In the genomic region with DNA sequence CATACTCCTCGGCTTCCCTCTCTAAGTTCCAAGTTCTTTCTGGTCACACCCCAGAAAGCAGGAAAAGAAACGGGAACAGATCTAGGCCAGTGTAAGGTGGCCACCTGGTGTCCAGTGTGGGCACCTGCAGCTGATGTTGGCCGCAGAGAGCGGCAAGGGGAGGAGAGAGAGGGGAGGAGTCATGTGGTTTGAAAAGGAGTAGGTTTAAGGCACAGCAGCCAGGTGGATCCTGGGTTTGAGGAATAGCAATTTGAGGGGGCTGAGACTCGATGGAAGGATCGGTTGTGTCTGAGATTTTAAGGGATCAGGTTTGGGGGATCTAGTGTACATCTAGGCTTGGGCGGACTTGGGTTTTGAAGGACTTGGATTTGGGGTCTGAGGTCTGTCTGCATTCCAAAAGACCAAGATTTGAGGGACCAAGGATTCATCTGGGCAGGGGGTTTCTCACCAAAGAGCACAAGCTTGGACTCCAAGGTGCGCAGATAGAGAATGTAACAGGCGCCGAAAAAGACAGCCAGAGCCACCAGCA, we compare ENCODE assay signal across 1 cellular context.
TF ChIP-seq lines count a peak whose summit lies in the region.

No MANE protein-coding gene starts in this region.

TF ChIP-seq in endothelial cell of umbilical vein, 7 proteins besides CTCF, POLR2A, EP300 and RAD21:
- TF ChIP-seq JUN (IDR thresholded peaks at IDR 0.05; ENCODE audit: borderline replicate concordance, insufficient read depth, insufficient read length, low read depth) (no peak), EZH2 (IDR thresholded peaks at IDR 0.05; ENCODE audit: borderline replicate concordance, low read depth, low read length, severe bottlenecking) (no peak), GATA2 (IDR thresholded peaks at IDR 0.05; ENCODE audit: insufficient read depth, insufficient read length, low read depth, low read length) (no peak), POLR2AphosphoS5 (IDR thresholded peaks at IDR 0.05; ENCODE audit: insufficient read depth, low read depth, low read length) (no peak), MYC (IDR thresholded peaks at IDR 0.05; ENCODE audit: low read depth, low read length) (no peak), FOS (IDR thresholded peaks at IDR 0.05; ENCODE audit: borderline replicate concordance, insufficient read depth, low read length) (no peak)
- TF ChIP-seq, protein P1, sequence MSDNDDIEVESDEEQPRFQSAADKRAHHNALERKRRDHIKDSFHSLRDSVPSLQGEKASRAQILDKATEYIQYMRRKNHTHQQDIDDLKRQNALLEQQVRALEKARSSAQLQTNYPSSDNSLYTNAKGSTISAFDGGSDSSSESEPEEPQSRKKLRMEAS (IDR thresholded peaks at IDR 0.05; ENCODE audit: insufficient read depth, insufficient read length) = no peak
